Comparison of ENCODE assay signal across 8 cellular contexts in genomic region chr20:49132995-49133451, GRCh38. TPM values are rescaled to one million over a fixed set of nuclear protein-coding genes. Genes with fewer than 3 reads are reported as not detected.
DNase-seq lines count a peak whose midpoint lies in the region; ATAC-seq and TF ChIP-seq lines count a peak whose summit lies in the region.

No MANE protein-coding gene starts in this region.

- peak; percentile 88 for TF ChIP-seq CTCF in chondrocyte (IDR thresholded peaks at IDR 0.05)
- peak; percentile 46 to 79 (median 56) for TF ChIP-seq CTCF in tibial nerve (IDR thresholded peaks at IDR 0.05)

- peaks cover 8% of the 10 kb centered on the region for H3K36me3 Mint-ChIP-seq in chondrocyte (ENCODE audit: low read depth)

- H3K4me1 Mint-ChIP-seq in chondrocyte (ENCODE audit: low read depth): peaks cover 10% of the 10 kb centered on the region

- H3K4me1 ChIP-seq in tibial nerve: peaks cover 0 to 13% (median 1%) of the 10 kb centered on the region in 4 donors

- no peak for TF ChIP-seq POLR2A in tibial nerve (IDR thresholded peaks at IDR 0.05)

- DNase-seq in Caki2 (ENCODE audit: low read depth): peak; percentile 59
- DNase-seq in HEK293T (ENCODE audit: extremely low spot score): peak; percentile 55
- DNase-seq in OCI-M1 (lab: John Stamatoyannopoulos, UW): peak; percentile 78
- no peak for DNase-seq in chondrocyte (ENCODE audit: low spot score)
- DNase-seq in left lobe of liver (ENCODE audit: low spot score): no peak
- peak in 1 of 2 donors; percentile 66 for DNase-seq in tibial nerve (ENCODE audit: low spot score in 2 of 2)

- peaks cover 0 to 65% (median 0%) of the 10 kb centered on the region in 3 donors for H3K36me3 ChIP-seq in tibial nerve

- no peak overlapping the region for H3K27ac ChIP-seq in tibial nerve

- WGBS in tibial nerve, 2 donors: 24 to 35% methylated on average over 5 of the region's 5 CpGs

- no peak overlapping the region for H3K27ac Mint-ChIP-seq in chondrocyte (ENCODE audit: unreplicated experiment)

- in situ Hi-C loops in Caki2 (cut with HindIII; ENCODE audit: low pct_unique_long_range_greater_than_20kb, low sequenced_read_pairs): loop anchor here (10.0 kb wide), 1 partner anchor 52 kb away; the partner anchor contains the start of gene STAU1

- CTCF ChIA-PET in HEK293T (lab: Yijun Ruan, JAX): interaction anchor here (0.6 to 2.2 kb wide), 4 partner anchors 48 to 86 kb away, joined by 3 to 25 read pairs (median 6); partner anchors contain the start of gene DDX27

- ATAC-seq in left lobe of liver (peak; percentile 89), GM18873 (IDR thresholded peaks at IDR 0.05; ENCODE audit: low FRiP score, unreplicated experiment) (no peak), GM19324 (IDR thresholded peaks at IDR 0.05; ENCODE audit: low FRiP score, unreplicated experiment) (no peak)

- H3K9me3 ChIP-seq in tibial nerve: no peaks in the 10 kb centered on the region

- no peaks in the 10 kb centered on the region for H3K27me3 ChIP-seq in tibial nerve

- TF ChIP-seq EP300 in tibial nerve (IDR thresholded peaks at IDR 0.05): peak in 1 of 2 donors; percentile 14

- H3K9me3 Mint-ChIP-seq in chondrocyte (ENCODE audit: low read depth): no peaks in the 10 kb centered on the region

- POLR2A ChIA-PET in HEK293T (lab: Yijun Ruan, JAX): interaction anchor here (1.0 to 1.7 kb wide), 2 partner anchors 84 to 86 kb away, joined by 4 to 10 read pairs; partner anchors contain the start of gene DDX27

- H3K4me3 ChIP-seq in tibial nerve: no peak overlapping the region

- no peaks in the 10 kb centered on the region for H3K27me3 Mint-ChIP-seq in chondrocyte (ENCODE audit: low read depth)

- H3K4me3 Mint-ChIP-seq in chondrocyte (ENCODE audit: unreplicated experiment): no peak overlapping the region

TF ChIP-seq in HEK293T, 16 proteins besides CTCF, POLR2A, EP300 and RAD21:
- TF ChIP-seq ELF4 (IDR thresholded peaks at IDR 0.05): no peak
- no peak for TF ChIP-seq SP1 (IDR thresholded peaks at IDR 0.05)
- TF ChIP-seq FOXK2 (IDR thresholded peaks at IDR 0.05): no peak
- TF ChIP-seq TARDBP (IDR thresholded peaks at IDR 0.05): no peak
- no peak for TF ChIP-seq NFRKB (IDR thresholded peaks at IDR 0.05)

RNA-seq across cellular contexts. Expression of gene STAU1, which starts 55.1 kb away (rescaled TPM):
- 53.4 and 65.3 TPM in 2 replicates for total RNA-seq in Caki2 (2014; rRNA removed; shearing (Covaris generic); ENCODE audit: low replicate concordance)
- total RNA-seq in chondrocyte (76.8 to 77.6 TPM (median 77.2 TPM) in 3 replicates), left lobe of liver (57.5 TPM), tibial nerve (10 to 100 TPM; 64.2 to 79.8 (median 70.9) TPM)

Comparison
In these comparisons a context has a peak if more than half of its experiments do, and no peak if none do; other contexts are left out.
1. DNase-seq: peak in Caki2 (single experiment), HEK293T (single experiment) and OCI-M1 (single experiment); none in chondrocyte (single experiment) and left lobe of liver (single experiment).